Comparison of ENCODE assay signal across 8 cellular contexts in the genomic region with DNA sequence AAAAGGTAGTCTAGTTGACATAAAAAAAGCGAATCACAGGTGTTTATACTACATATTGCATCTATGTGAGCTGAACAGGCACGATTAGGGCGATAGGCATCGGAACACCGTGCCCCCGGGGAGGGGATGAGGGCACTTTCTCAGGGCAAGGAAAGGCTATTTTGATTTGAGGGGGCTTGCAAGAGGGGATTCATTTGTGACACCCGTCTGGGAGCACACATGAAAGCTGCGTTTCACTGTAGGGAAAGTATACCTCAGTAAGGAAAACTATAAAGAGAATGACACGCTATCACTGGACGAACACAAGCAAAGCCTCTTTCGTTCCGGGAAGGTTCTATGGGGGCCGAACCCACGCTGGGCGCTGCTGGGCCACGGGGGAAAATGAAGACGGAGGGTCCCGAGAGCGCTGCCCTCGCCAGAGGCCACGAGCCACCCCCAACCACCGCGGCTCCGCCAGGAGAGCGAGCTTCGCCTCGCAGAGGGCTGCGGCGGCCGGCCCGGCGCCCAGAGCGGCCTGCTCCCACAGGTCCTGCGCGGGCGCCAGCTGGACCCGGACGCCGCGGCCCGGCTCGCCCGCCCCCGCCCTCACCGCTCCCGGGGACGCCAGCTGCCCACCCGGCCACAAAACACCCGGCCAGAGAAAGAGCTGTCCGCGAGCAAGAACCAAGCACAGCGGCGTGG. TPM values are rescaled to one million over a fixed set of nuclear protein-coding genes. Genes with fewer than 3 reads are reported as not detected.
DNase-seq lines count a peak whose midpoint lies in the region; ATAC-seq and TF ChIP-seq lines count a peak whose summit lies in the region.

No MANE protein-coding gene starts in this region.

- intact Hi-C loops in PC-9 (cut with micrococcal nuclease; ENCODE audit: unreplicated experiment) = loop anchor here (1.0 to 5.0 kb wide), 3 partner anchors 21 to 64 kb away; partner anchors contain the start of gene SEH1L
- intact Hi-C loops in right lobe of liver (cut with DNase I) = no loop called here
- intact Hi-C loops in testis (cut with DNase I; ENCODE audit: low total_unique reads) = no loop called here

- under 1% methylated on average over 22 of the region's 53 CpGs for WGBS in right lobe of liver (ENCODE audit: insufficient coverage, low coverage, low lambda C conversion rate, missing lambda C conversion rate)
- 0 to 1% methylated on average over 36 of the region's 53 CpGs for WGBS in testis, 2 donors

- POLR2A ChIA-PET in PC-9 (lab: Charles Lee; ENCODE audit: unreplicated experiment) = interaction anchor here (0.5 to 1.3 kb wide), 20 partner anchors 14 to 1308 kb away, joined by 3 to 35 read pairs (median 6); no protein-coding TSS in a partner anchor

- peaks cover 77% of the 10 kb centered on the region for H3K79me2 ChIP-seq in PC-9 (ENCODE audit: low read depth)

- TF ChIP-seq POLR2A in right lobe of liver (IDR thresholded peaks at IDR 0.05) = no peak
- no peak for TF ChIP-seq POLR2A in testis (IDR thresholded peaks at IDR 0.05)

- H3K4me3 ChIP-seq in PC-9 (peak overlapping the region; percentile 99), right lobe of liver (peak overlapping the region; percentile 75 to 85 (median 82)), testis (peak overlapping the region; percentile 86)

- H3F3A ChIP-seq in PC-9 (ENCODE audit: insufficient read depth, low read depth) = 0 out of 2 replicates have a peak, but pooled peaks cover 11% of the 10 kb centered on the region

- H3K4me1 ChIP-seq in PC-9 (replicated peaks; ENCODE audit: insufficient read depth) (peaks cover 33% of the 10 kb centered on the region), right lobe of liver (peaks cover 0 to 33% (median 7%) of the 10 kb centered on the region in 4 donors), testis (peaks cover 26% of the 10 kb centered on the region)

- H3K27me3 ChIP-seq in PC-9 (ENCODE audit: insufficient read depth, low read depth) (no peaks in the 10 kb centered on the region), right lobe of liver (no peaks in the 10 kb centered on the region), testis (no peaks in the 10 kb centered on the region)

- 0 out of 2 replicates have a peak, but pooled peaks cover 6% of the 10 kb centered on the region for H3K36me3 ChIP-seq in PC-9 (ENCODE audit: low read depth)
- no peaks in the 10 kb centered on the region for H3K36me3 ChIP-seq in right lobe of liver
- no peaks in the 10 kb centered on the region for H3K36me3 ChIP-seq in testis (ENCODE audit: low read depth, missing control alignments)

- in situ Hi-C loops in GM13976 (cut with MboI; ENCODE audit: low sequenced_read_pairs, unreplicated experiment) = no loop called here

- H4K20me1 ChIP-seq in PC-9 (ENCODE audit: insufficient read depth) = peaks cover 32% of the 10 kb centered on the region

- DNase-seq in GM13976 (ENCODE audit: low spot score) (peak; percentile 40), PC-9 (no peak), right lobe of liver (no peak), testis (no peak), amniotic stem cell (lab: John Stamatoyannopoulos, UW) (no peak), dedifferentiated amniotic fluid mesenchymal stem cell (ENCODE audit: extremely low spot score) (no peak)
- DNase-seq in central memory CD4-positive, alpha-beta T cell = peak; percentile 17

- H3K27ac ChIP-seq in PC-9 = peak overlapping the region; percentile 95
- H3K27ac ChIP-seq in right lobe of liver = peak overlapping the region; percentile 98 to 99 (median 99)
- H3K27ac ChIP-seq in testis = peak overlapping the region; percentile 99 to 100

- H2AFZ ChIP-seq in PC-9 = no peak overlapping the region

- TF ChIP-seq CTCF in GM13976 (IDR thresholded peaks at IDR 0.05; ENCODE audit: borderline replicate concordance, control extremely low read depth, extremely low read depth, insufficient read depth, missing control alignments) = no peak
- TF ChIP-seq CTCF in PC-9 (conservative IDR thresholded peaks at IDR 0.05) = no peak
- TF ChIP-seq CTCF in right lobe of liver (IDR thresholded peaks at IDR 0.05) = no peak
- no peak for TF ChIP-seq CTCF in testis (IDR thresholded peaks at IDR 0.05)

- ATAC-seq in HG02588 (IDR thresholded peaks at IDR 0.05; ENCODE audit: unreplicated experiment) = peak; percentile 19
- peak; percentile 8 to 57 (median 50) for ATAC-seq in right lobe of liver

- CTCF ChIA-PET in PC-9 (lab: Charles Lee) = interaction anchor here (0.6 kb wide), 8 partner anchors 38 to 910 kb away, joined by 3 to 8 read pairs (median 3); no protein-coding TSS in a partner anchor

- H3K4me2 ChIP-seq in PC-9 = peak overlapping the region; percentile 90

- no peaks in the 10 kb centered on the region for H3K9me2 ChIP-seq in PC-9 (ENCODE audit: insufficient read depth)

- H3K9me3 ChIP-seq in PC-9 (ENCODE audit: insufficient read depth, low read depth) = no peaks in the 10 kb centered on the region
- H3K9me3 ChIP-seq in right lobe of liver = no peaks in the 10 kb centered on the region
- H3K9me3 ChIP-seq in testis = no peaks in the 10 kb centered on the region

- no TSS peak for BruUV-seq in PC-9 (replicated peaks; lab: Mats Ljungman, UMichigan)

RNA-seq across cellular contexts. Expression of gene PTPN2, which starts 0.9 kb away (rescaled TPM):
- 77.2 and 78.1 TPM in 2 replicates for total RNA-seq in PC-9 (2021)
- 10 to 100 TPM in 5 of 6 experiments, 1 to 10 TPM in 1; 7.5 to 41.1 (median 14.7) TPM for total RNA-seq in right lobe of liver
- 10 to 100 TPM; 37.4 to 41.5 TPM for total RNA-seq in testis
- 24.5 TPM for polyA plus RNA-seq in testis (ENCODE audit: insufficient read depth, low read depth, low replicate concordance)

Comparison
In these comparisons a context has a peak if more than half of its experiments do, and no peak if none do; other contexts are left out.
1. DNase-seq: peak in GM13976 (single experiment) and central memory CD4-positive, alpha-beta T cell (single experiment); none in PC-9 (0 of 2), right lobe of liver (0 of 3), testis (single experiment), amniotic stem cell (single experiment) and dedifferentiated amniotic fluid mesenchymal stem cell (single experiment).
2. Peak in every context shown above with its lines, with median percentiles within 50 percentile points of each other: H3K27ac ChIP-seq and H3K4me3 ChIP-seq.